ENCODE assay signal across 8 cellular contexts in the genomic region with DNA sequence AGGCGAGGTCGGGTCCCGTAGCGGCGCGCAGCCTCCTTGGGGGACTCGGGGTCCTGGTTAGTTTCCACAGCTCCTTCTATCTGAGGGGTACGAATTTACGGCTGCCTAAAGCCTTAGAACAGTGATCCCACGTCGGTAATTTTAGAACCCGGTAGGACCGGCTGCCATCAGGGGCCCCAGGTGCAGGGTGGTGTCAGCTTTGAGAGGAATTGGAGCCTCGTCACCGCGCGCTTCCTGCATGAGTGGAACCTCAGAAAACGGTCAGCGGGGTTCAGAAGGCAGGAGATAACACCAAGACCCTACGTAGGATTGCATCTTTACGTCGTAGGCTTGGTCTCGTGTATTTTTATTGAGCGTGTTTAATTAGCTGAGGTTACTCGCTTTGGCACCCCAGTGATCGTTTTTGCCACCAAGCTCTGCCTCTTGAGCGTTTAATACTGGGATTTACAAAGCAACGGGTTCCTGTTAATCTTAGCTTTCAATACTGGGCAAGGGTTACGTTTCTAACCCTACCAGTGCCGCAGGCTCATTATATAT. TPM values are rescaled to one million over a fixed set of nuclear protein-coding genes. Genes with fewer than 3 reads are reported as not detected.
DNase-seq lines count a peak whose midpoint lies in the region; ATAC-seq and TF ChIP-seq lines count a peak whose summit lies in the region.

No MANE protein-coding gene starts in this region.

- peaks cover 7 to 15% of the 10 kb centered on the region in 2 donors for H3K9me3 Mint-ChIP-seq in stimulated activated naive CD8-positive, alpha-beta T cell treated with anti-CD3 and anti-CD28 coated beads, Interleukin-15, amount 100 ng/mL, for 72 hours

- ATAC-seq in GM21528 (IDR thresholded peaks at IDR 0.05; ENCODE audit: low FRiP score, unreplicated experiment), result peak; percentile 63
- peak; percentile 77 for ATAC-seq in stimulated activated naive CD8-positive, alpha-beta T cell treated with anti-CD3 and anti-CD28 coated beads, Interleukin-15, amount 100 ng/mL, for 72 hours

- H3K4me3 Mint-ChIP-seq in stimulated activated naive CD8-positive, alpha-beta T cell treated with anti-CD3 and anti-CD28 coated beads, Interleukin-15, amount 100 ng/mL, for 72 hours, result peak overlapping the region; percentile 85 to 93

- peak overlapping the region; percentile 85 to 89 for H3K27ac Mint-ChIP-seq in stimulated activated naive CD8-positive, alpha-beta T cell treated with anti-CD3 and anti-CD28 coated beads, Interleukin-15, amount 100 ng/mL, for 72 hours

- H3K36me3 ChIP-seq in GM06990 (ENCODE audit: control insufficient read depth, insufficient read depth, low read length), result no peaks in the 10 kb centered on the region; the same call in 1 of the 2 replicates

- DNase-seq in GM06990 (ENCODE audit: extremely low read depth, insufficient read length) (no peak), HuH-7 (ENCODE audit: low spot score) (peak; percentile 44), dorsolateral prefrontal cortex (peak in 1 of 10 donors; percentile 25), A172 (ENCODE audit: low spot score) (no peak)
- no peak for DNase-seq in stimulated activated naive CD8-positive, alpha-beta T cell treated with anti-CD3 and anti-CD28 coated beads, Interleukin-15, amount 100 ng/mL, for 72 hours

- peak overlapping the region; percentile 96 for H3K4me3 ChIP-seq in GM06990 (replicated peaks; ENCODE audit: low read depth, low read length)
- H3K4me3 ChIP-seq in dorsolateral prefrontal cortex, result peak overlapping the region; percentile 57 to 99 (median 86)
- H3K4me3 ChIP-seq in mononuclear cell (ENCODE audit: low read length), result peak overlapping the region; percentile 63

- H3K9me3 ChIP-seq in mononuclear cell (ENCODE audit: low read depth, low read length), result no peaks in the 10 kb centered on the region

- H3K27ac ChIP-seq in VCaP (peak overlapping the region; percentile 38; the same call in 1 of the 2 replicates), dorsolateral prefrontal cortex (peak overlapping the region in 48 of 59 donors; percentile 2 to 91 (median 76))

- no peak for TF ChIP-seq CTCF in GM06990 (IDR thresholded peaks at IDR 0.05; ENCODE audit: insufficient read depth, low read length, poor library complexity, severe bottlenecking)
- TF ChIP-seq CTCF in VCaP (conservative IDR thresholded peaks at IDR 0.05), result no peak
- TF ChIP-seq CTCF in dorsolateral prefrontal cortex (IDR thresholded peaks at IDR 0.05 in 54 of 56, conservative IDR thresholded peaks at IDR 0.05 in 2 of 56; ENCODE audit: low read depth in 1 of 56, partially characterized antibody in 56 of 56), result peak in 1 of 56 donors; percentile 9

- peaks cover 40% of the 10 kb centered on the region for H3K27me3 Mint-ChIP-seq in stimulated activated naive CD8-positive, alpha-beta T cell treated with anti-CD3 and anti-CD28 coated beads, Interleukin-15, amount 100 ng/mL, for 72 hours

- peaks cover 14% of the 10 kb centered on the region for H3K4me1 ChIP-seq in mononuclear cell (ENCODE audit: insufficient read depth, low read length)

- no peaks in the 10 kb centered on the region for H3K27me3 ChIP-seq in GM06990 (replicated peaks; ENCODE audit: control insufficient read depth, insufficient read depth, low read length)
- no peaks in the 10 kb centered on the region for H3K27me3 ChIP-seq in dorsolateral prefrontal cortex
- H3K27me3 ChIP-seq in mononuclear cell (ENCODE audit: insufficient read depth, low read length), result peaks cover 19% of the 10 kb centered on the region

- intact Hi-C loops in dorsolateral prefrontal cortex (cut with DNase I), result loop anchor here (2.0 to 10.0 kb wide), 2 partner anchors 62 to 254 kb away; partner anchors contain the start of gene LMBR1 (in 1 of the 2)

- peaks cover 18% of the 10 kb centered on the region for H3K4me1 Mint-ChIP-seq in stimulated activated naive CD8-positive, alpha-beta T cell treated with anti-CD3 and anti-CD28 coated beads, Interleukin-15, amount 100 ng/mL, for 72 hours

RNA-seq across cellular contexts. Expression of gene RNF32, which starts 0.4 kb away (rescaled TPM):
- total RNA-seq in dorsolateral prefrontal cortex (1 to 10 TPM in 118 of 120 experiments, under 1 TPM in 2; 0.48 to 8.9 (median 2.9) TPM), mononuclear cell (0.10 TPM)
- total RNA-seq in A172 (2014; rRNA removed; shearing (Covaris generic)), result not detected in 2 replicates
